Comparison of ENCODE assay signal across 39 cellular contexts in genomic region chr19:57067440-57067839, GRCh38. TPM values are rescaled to one million over a fixed set of nuclear protein-coding genes. Genes with fewer than 3 reads are reported as not detected.
"Had no signal": no experiment of that assay in that cellular context is flagged by ENCODE, and none has a peak within 500 bp of the region (broad histone marks: within the 10 kb centered on the region; RNA-seq: fewer than 3 reads in every experiment).

No MANE protein-coding gene starts in this region.

- H3K27me3 ChIP-seq: adrenal gland, ascending aorta, body of pancreas, brain microvascular endothelial cell, cardiac muscle cell had no signal

- H3K36me3 ChIP-seq: adrenal gland, ascending aorta, brain microvascular endothelial cell, breast epithelium, cardiac muscle cell had no signal

- H3K4me3 ChIP-seq: adrenal gland, ascending aorta, body of pancreas, breast epithelium, cardiac muscle cell had no signal

- H3K27ac ChIP-seq: adrenal gland, ascending aorta, body of pancreas, brain microvascular endothelial cell, breast epithelium, cardiac muscle cell had no signal

- DNase-seq: activated effector memory CD4-positive, alpha-beta T cell treated with anti-CD3 and anti-CD28 coated beads, Interleukin-2, amount 50 U/mL, for 16 hours; activated effector memory CD4-positive, alpha-beta T cell treated with Interleukin-2 at 50 U/mL for 16 hours; activated gamma-delta T cell; activated gamma-delta T cell treated with Interleukin-2 at 50 U/mL for 16 hours; activated naive CD4-positive, alpha-beta T cell; activated naive CD4-positive, alpha-beta T cell treated with anti-CD3 and anti-CD28 coated beads for 36 hours; activated naive CD4-positive, alpha-beta T cell treated with anti-CD3 and anti-CD28 coated beads, Interleukin-2, amount 10 ng/mL, durations not matched to agents 7 days and 5 days; activated naive CD4-positive, alpha-beta T cell treated with anti-CD3 and anti-CD28 coated beads, Interleukin-2, amount 50 U/mL, for 16 hours; activated naive CD4-positive, alpha-beta T cell treated with Interleukin-2 at 50 U/mL for 16 hours; activated naive CD8-positive, alpha-beta T cell treated with anti-CD3 and anti-CD28 coated beads for 36 hours; activated naive CD8-positive, alpha-beta T cell treated with anti-CD3 and anti-CD28 coated beads, Interleukin-2, amount 10 ng/mL, durations not matched to agents 7 days and 5 days; activated naive CD8-positive, alpha-beta T cell treated with anti-CD3 and anti-CD28 coated beads, Interleukin-2, amount 50 U/mL, for 24 hours; activated T-cell treated with anti-CD3 and anti-CD28 coated beads, Interleukin-2, amount 50 U/mL, for 1 hour; activated T-cell treated with anti-CD3 and anti-CD28 coated beads, Interleukin-2, amount 50 U/mL, for 24 hours; activated T-cell treated with anti-CD3 and anti-CD28 coated beads, Interleukin-2, amount 50 U/mL, for 4 hours; activated T-cell treated with anti-CD3 and anti-CD28 coated beads, Interleukin-2, amount 50 U/mL, for 48 hours; activated T-cell treated with anti-CD3 and anti-CD28 coated beads, Interleukin-2, amount 50 U/mL, for 72 hours; adrenal gland; amniotic stem cell; amygdala; aorta; body of pancreas; brain microvascular endothelial cell; caudate nucleus; central memory CD4-positive, alpha-beta T cell; cerebellar nuclear complex had no signal

- FAIRE-seq: astrocyte, bronchial epithelial cell had no signal

- ATAC-seq: activated naive CD4-positive, alpha-beta T cell treated with anti-CD3 and anti-CD28 coated beads, Interleukin-2, amount 50 U/mL, for 72 hours; activated naive CD8-positive, alpha-beta T cell treated with anti-CD3 and anti-CD28 coated beads, Interleukin-2, amount 50 U/mL, for 24 hours; activated T-cell treated with anti-CD3 and anti-CD28 coated beads, Interleukin-2, amount 50 U/mL, for 4 hours; activated T-cell treated with anti-CD3 and anti-CD28 coated beads, Interleukin-2, amount 50 U/mL, for 72 hours; activated T-helper 17 cell treated with anti-CD3 and anti-CD28 coated beads, Interleukin-2, amount 50 U/mL, for 72 hours; body of pancreas had no signal

- H3K4me1 ChIP-seq: adrenal gland, ascending aorta, body of pancreas, breast epithelium had no signal

- H3K9me3 ChIP-seq: adrenal gland, ascending aorta, body of pancreas had no signal

RNA-seq across cellular contexts. Expression of gene USP29, which starts 52.3 kb away (rescaled TPM):
- total RNA-seq: activated naive CD4-positive, alpha-beta T cell treated with anti-CD3 and anti-CD28 coated beads for 36 hours; activated naive CD4-positive, alpha-beta T cell treated with anti-CD3 and anti-CD28 coated beads, Interleukin-2, amount 50 U/mL, for 72 hours; activated naive CD8-positive, alpha-beta T cell treated with anti-CD3 and anti-CD28 coated beads for 36 hours; activated naive CD8-positive, alpha-beta T cell treated with anti-CD3 and anti-CD28 coated beads, Interleukin-2, amount 10 ng/mL, durations not matched to agents 7 days and 5 days; activated T-cell treated with anti-CD3 and anti-CD28 coated beads, Interleukin-2, amount 50 U/mL, for 4 hours; activated T-cell treated with anti-CD3 and anti-CD28 coated beads, Interleukin-2, amount 50 U/mL, for 72 hours; activated T-helper 1 cell treated with anti-CD3 and anti-CD28 coated beads, Interleukin-12 subunit alpha, Interleukin-12 subunit beta, Interleukin-2, Interleukin-4 antibody, amounts not matched to agents 30 ng/mL and 10 ng/mL and 1 ng/mL, durations not matched to agents 14 hours and 24 hours and 36 hours; activated T-helper 17 cell treated with anti-CD3 and anti-CD28 coated beads, Interleukin-2, amount 50 U/mL, for 72 hours; activated T-helper 2 cell treated with anti-CD3 and anti-CD28 coated beads, Interferon-gamma antibody, Interleukin-2, Interleukin-4, amounts not matched to agents 10 μg/mL and 5 μg/mL and 100 μg/mL, durations not matched to agents 14 hours and 24 hours and 36 hours; adrenal gland; aorta; ascending aorta; astrocyte; body of pancreas; breast epithelium; bronchial epithelial cell; cardiac muscle cell; cardiac septum; cerebellum; chondrocyte had no signal
- polyA plus RNA-seq: adipose tissue, adrenal gland, aorta, cardiac muscle cell had no signal
